ENCODE assay signal across 23 cellular contexts in genomic region chr1:54809496-54810074, GRCh38. TPM values are rescaled to one million over a fixed set of nuclear protein-coding genes. Genes with fewer than 3 reads are reported as not detected.
DNase-seq lines count a peak whose midpoint lies in the region; ATAC-seq, FAIRE-seq and TF ChIP-seq lines count a peak whose summit lies in the region.
"Had no signal": no experiment of that assay in that cellular context is flagged by ENCODE, and none has a peak within 500 bp of the region (broad histone marks: within the 10 kb centered on the region; RNA-seq: fewer than 3 reads in every experiment).

No MANE protein-coding gene starts in this region.

- H3K36me3 ChIP-seq in HepG2 (replicated peaks in 1 of 2; ENCODE audit: control insufficient read depth in 1 of 2, insufficient read depth in 2 of 2, low read length in 2 of 2) (no peaks in the 10 kb centered on the region), right lobe of liver (no peaks in the 10 kb centered on the region), heart right ventricle (no peaks in the 10 kb centered on the region)
- H3K36me3 ChIP-seq: ascending aorta, MG63, vagina had no signal

- peaks cover 2% of the 10 kb centered on the region for H3K27me3 Mint-ChIP-seq in mesothelial cell of epicardium (ENCODE audit: low read depth)
- H3K27me3 Mint-ChIP-seq: activated naive CD8-positive, alpha-beta T cell treated with anti-CD3 and anti-CD28 coated beads, Interleukin-2, amount 10 ng/mL, durations not matched to agents 7 days and 5 days; T-cell had no signal

- no peak overlapping the region for H3K27ac Mint-ChIP-seq in mesothelial cell of epicardium
- H3K27ac Mint-ChIP-seq: activated naive CD8-positive, alpha-beta T cell treated with anti-CD3 and anti-CD28 coated beads, Interleukin-2, amount 10 ng/mL, durations not matched to agents 7 days and 5 days; H9; stimulated activated naive B cell treated with anti-CD40 and anti-IgM and Interleukin-4, amounts not matched to agents 10 μg/mL and 1 μg/mL and 100 μg/mL, for 72 hours; T-cell; WTC11 had no signal

- in situ Hi-C loops in HepG2 (cut with HindIII; ENCODE audit: extremely low pct_ligation_motif_present, low pct_unique_long_range_greater_than_20kb), result loop anchor here (5.0 to 10.0 kb wide), 2 partner anchors 137 to 185 kb away; partner anchors contain the start of gene BSND

- TF ChIP-seq CTCF in HepG2 (CRISPR knock-in tag; IDR thresholded peaks at IDR 0.05), result no peak
- no peak for TF ChIP-seq CTCF in right lobe of liver (IDR thresholded peaks at IDR 0.05)
- no peak for TF ChIP-seq CTCF in GM20000 (IDR thresholded peaks at IDR 0.05; ENCODE audit: extremely low read depth, missing control alignments)
- no peak for TF ChIP-seq CTCF in mesothelial cell of epicardium (IDR thresholded peaks at IDR 0.05; ENCODE audit: unreplicated experiment)
- TF ChIP-seq CTCF in heart right ventricle (IDR thresholded peaks at IDR 0.05), result no peak

- POLR2A ChIA-PET in HepG2 (lab: Yijun Ruan, JAX), result no interaction called here

- CTCF ChIA-PET in HepG2 (lab: Yijun Ruan, JAX; ENCODE audit: low intra/inter-chr PET ratio, low total read pairs), result interaction anchor here (1.5 to 1.6 kb wide), 3 partner anchors 15 to 138 kb away, joined by 4 to 14 read pairs (median 5); no protein-coding TSS in a partner anchor

- H3K4me1 Mint-ChIP-seq in mesothelial cell of epicardium, result no peaks in the 10 kb centered on the region
- H3K4me1 Mint-ChIP-seq: stimulated activated naive B cell treated with anti-CD40 and anti-IgM and Interleukin-4, amounts not matched to agents 10 μg/mL and 1 μg/mL and 100 μg/mL, for 72 hours had no signal

- H2AFZ ChIP-seq in HepG2 (ENCODE audit: low read length), result no peak overlapping the region
- H2AFZ ChIP-seq: parathyroid adenoma had no signal

- no peaks in the 10 kb centered on the region for H3K79me2 ChIP-seq in HepG2 (ENCODE audit: insufficient read depth, low read length)
- H3K79me2 ChIP-seq: parathyroid adenoma had no signal

- H3K9me3 ChIP-seq in HepG2 (ENCODE audit: low read length) (no peaks in the 10 kb centered on the region), right lobe of liver (no peaks in the 10 kb centered on the region), heart right ventricle (no peaks in the 10 kb centered on the region)
- H3K9me3 ChIP-seq: ascending aorta, MG63, mucosa of descending colon, vagina had no signal

- H3K4me2 ChIP-seq in HepG2 (ENCODE audit: low read depth, low read length), result peak overlapping the region; percentile 28; the same call in 1 of the 2 replicates

- H3K27me3 ChIP-seq in HepG2 (ENCODE audit: control insufficient read depth in 1 of 2, insufficient read depth in 2 of 2, low read length in 2 of 2), result peaks cover 0 to 19% of the 10 kb centered on the region in 2 experiments; a peak in 3 of 5 replicates
- H3K27me3 ChIP-seq in right lobe of liver, result no peaks in the 10 kb centered on the region
- H3K27me3 ChIP-seq in heart right ventricle, result peaks cover 0 to 8% (median 0%) of the 10 kb centered on the region in 7 donors
- H3K27me3 ChIP-seq: ascending aorta, MG63, vagina had no signal

- H3K27ac ChIP-seq in HepG2 (ENCODE audit: extremely low read length, insufficient read depth, low read length) (no peak overlapping the region), right lobe of liver (no peak overlapping the region), heart right ventricle (no peak overlapping the region)
- H3K27ac ChIP-seq: ascending aorta, parathyroid adenoma, vagina had no signal

- TF ChIP-seq RAD21 in HepG2 (CRISPR knock-in tag; IDR thresholded peaks at IDR 0.05), result no peak

- no peak for ATAC-seq in HepG2
- ATAC-seq in right lobe of liver, result no peak
- ATAC-seq in heart right ventricle, result no peak

- BruUV-seq in HepG2 (replicated peaks; lab: Mats Ljungman, UMichigan), result no TSS peak

- H3K4me1 ChIP-seq in HepG2 (ENCODE audit: insufficient read depth, low read length), result peaks cover 46% of the 10 kb centered on the region
- peaks cover 0 to 32% (median 9%) of the 10 kb centered on the region in 4 donors for H3K4me1 ChIP-seq in right lobe of liver
- H3K4me1 ChIP-seq in heart right ventricle, result peaks cover 0 to 8% (median 0%) of the 10 kb centered on the region in 9 donors
- H3K4me1 ChIP-seq: ascending aorta, parathyroid adenoma had no signal

- DNase-seq in HepG2 (ENCODE audit: low spot score) (no peak), right lobe of liver (no peak), epidermal melanocyte (ENCODE audit: insufficient read length, low spot score) (peak; percentile 19), posterior vena cava (ENCODE audit: low spot score) (peak; percentile 12), GM20000 (ENCODE audit: low spot score) (no peak), mesothelial cell of epicardium (ENCODE audit: low spot score in 2 of 2, unreplicated experiment in 2 of 2) (no peak), heart right ventricle (no peak)
- no peak for DNase-seq in activated CD4-positive, alpha-beta T cell treated with anti-CD3 and anti-CD28 coated beads for 48 hours
- DNase-seq: NCI-H1417 treated with DMSO at 0.1 percent for 48 hours had no signal

- 1% methylated on average over 3 of the region's 3 CpGs for WGBS in HepG2 (ENCODE audit: low lambda C conversion rate)
- WGBS in right lobe of liver (ENCODE audit: insufficient coverage, low coverage, low lambda C conversion rate, missing lambda C conversion rate), result 37% methylated on average over 3 of the region's 3 CpGs
- 50 to 72% methylated on average over 3 of the region's 3 CpGs for WGBS in heart right ventricle, 2 donors

- intact Hi-C loops in HepG2 (cut with micrococcal nuclease; ENCODE audit: unreplicated experiment), result loop anchor here (1.0 to 2.0 kb wide), 2 partner anchors 17 to 137 kb away; no protein-coding TSS in a partner anchor
- intact Hi-C loops in right lobe of liver (cut with DNase I), result loop anchor here (10.0 kb wide), 2 partner anchors 135 to 315 kb away; no protein-coding TSS in a partner anchor
- intact Hi-C loops in posterior vena cava (cut with DNase I), result loop anchor here (5.0 to 10.0 kb wide), 2 partner anchors 315 to 468 kb away; no protein-coding TSS in a partner anchor
- intact Hi-C loops in heart right ventricle (cut with DNase I), result loop anchor here in 9 of 10 donors (5.0 to 10.0 kb wide), 11 partner anchors 55 to 1332 kb away; no protein-coding TSS in a partner anchor

- no peak for FAIRE-seq in HepG2 (lab: Jason Lieb, UNC)
- FAIRE-seq: G401.6 had no signal

- H3K9me3 Mint-ChIP-seq in mesothelial cell of epicardium, result no peaks in the 10 kb centered on the region
- H3K9me3 Mint-ChIP-seq: activated naive CD8-positive, alpha-beta T cell treated with anti-CD3 and anti-CD28 coated beads, Interleukin-2, amount 10 ng/mL, durations not matched to agents 7 days and 5 days; H9; neural crest cell; stimulated activated naive B cell treated with anti-CD40 and anti-IgM and Interleukin-4, amounts not matched to agents 10 μg/mL and 1 μg/mL and 100 μg/mL, for 72 hours; T-cell; WTC11 had no signal

- TF ChIP-seq POLR2A in HepG2 (IDR thresholded peaks at IDR 0.05; ENCODE audit: insufficient read depth in 1 of 2, low read depth in 2 of 2, low read length in 2 of 2) (no peak), right lobe of liver (IDR thresholded peaks at IDR 0.05) (no peak)

- H4K20me1 ChIP-seq in HepG2 (ENCODE audit: insufficient read depth, low read length), result no peaks in the 10 kb centered on the region

- no peak overlapping the region for H3K9ac ChIP-seq in HepG2 (ENCODE audit: insufficient read depth, low read depth, low read length)
- H3K9ac ChIP-seq: parathyroid adenoma had no signal

- H3K4me3 Mint-ChIP-seq in mesothelial cell of epicardium, result no peak overlapping the region
- H3K4me3 Mint-ChIP-seq: activated naive CD8-positive, alpha-beta T cell treated with anti-CD3 and anti-CD28 coated beads, Interleukin-2, amount 10 ng/mL, durations not matched to agents 7 days and 5 days; H9; neural crest cell; stimulated activated naive B cell treated with anti-CD40 and anti-IgM and Interleukin-4, amounts not matched to agents 10 μg/mL and 1 μg/mL and 100 μg/mL, for 72 hours; T-cell; WTC11 had no signal

- TF ChIP-seq EP300 in HepG2 (IDR thresholded peaks at IDR 0.05; ENCODE audit: low read depth in 2 of 2, low read length in 2 of 2) (no peak), HepG2 (CRISPR knock-in tag; IDR thresholded peaks at IDR 0.05; ENCODE audit: borderline replicate concordance) (no peak)

- H3K36me3 Mint-ChIP-seq in mesothelial cell of epicardium, result no peaks in the 10 kb centered on the region
- H3K36me3 Mint-ChIP-seq: activated naive CD8-positive, alpha-beta T cell treated with anti-CD3 and anti-CD28 coated beads, Interleukin-2, amount 10 ng/mL, durations not matched to agents 7 days and 5 days; stimulated activated naive B cell treated with anti-CD40 and anti-IgM and Interleukin-4, amounts not matched to agents 10 μg/mL and 1 μg/mL and 100 μg/mL, for 72 hours; T-cell; WTC11 had no signal

- H3K4me3 ChIP-seq in HepG2 (replicated peaks in 1 of 3; ENCODE audit: insufficient read depth in 1 of 3, low read depth in 2 of 3, low read length in 3 of 3) (no peak overlapping the region), right lobe of liver (no peak overlapping the region), heart right ventricle (no peak overlapping the region)
- H3K4me3 ChIP-seq: ascending aorta, MG63, mucosa of descending colon, vagina had no signal

RNA-seq across cellular contexts. Expression of gene TTC22, which starts 8.5 kb away (rescaled TPM):
- total RNA-seq in HepG2 (2016; rRNA removed; fragmentation: Illumina TruSeq; extraction: Trizol), result not detected in 2 replicates
- total RNA-seq in HepG2 (2016; cell fraction: cytosol; rRNA removed; fragmentation: Illumina TruSeq; extraction: Trizol; ENCODE audit: low read depth), result not detected in 2 replicates
- total RNA-seq in HepG2 (2016; cell fraction: insoluble cytoplasmic fraction; rRNA removed; fragmentation: Illumina TruSeq; extraction: Trizol), result not detected in 2 replicates
- not detected in 2 replicates for total RNA-seq in HepG2 (2016; cell fraction: membrane; rRNA removed; fragmentation: Illumina TruSeq; extraction: Trizol)
- not detected in 2 replicates for total RNA-seq in HepG2 (2016; cell fraction: nucleus; rRNA removed; fragmentation: Illumina TruSeq; extraction: Trizol)
- polyA plus RNA-seq in HepG2 (2011; rRNA removed), result not detected in 2 replicates
- polyA plus RNA-seq in HepG2 (2011; cell fraction: cytosol; rRNA removed), result not detected in 2 replicates
- polyA plus RNA-seq in HepG2 (2011; cell fraction: nucleus; rRNA removed), result not detected in 2 replicates
- polyA plus RNA-seq in HepG2 (2012), result not detected in 2 replicates
- not detected in 2 replicates for polyA plus RNA-seq in HepG2 (2016; cell fraction: cytosol; fragmentation: Illumina TruSeq; extraction: Trizol; ENCODE audit: low read depth)
- not detected in 2 replicates for polyA plus RNA-seq in HepG2 (2016; cell fraction: insoluble cytoplasmic fraction; fragmentation: Illumina TruSeq; extraction: Trizol; ENCODE audit: low read depth)
- polyA plus RNA-seq in HepG2 (2016; cell fraction: membrane; fragmentation: Illumina TruSeq; extraction: Trizol; ENCODE audit: low read depth), result not detected in 2 replicates
- polyA plus RNA-seq in HepG2 (2016; cell fraction: nucleus; fragmentation: Illumina TruSeq; extraction: Trizol; ENCODE audit: insufficient read depth, low read depth), result not detected in 2 replicates
- polyA minus RNA-seq in HepG2 (2011; rRNA and poly(A)+ RNA removed; ENCODE audit: low replicate concordance), result 0.05 TPM in 1 of 2 replicates, not detected in the other
- polyA minus RNA-seq in HepG2 (2011; cell fraction: cytosol; rRNA and poly(A)+ RNA removed), result 1.1 TPM in 1 of 2 replicates, not detected in the other
- not detected in 2 replicates for polyA minus RNA-seq in HepG2 (2011; cell fraction: nucleus; rRNA and poly(A)+ RNA removed)
- 1 to 10 TPM; 2.7 to 8.9 (median 4.7) TPM for total RNA-seq in right lobe of liver
- under 1 TPM in 1 of 2 donors, not detected in 1; 0.05 TPM for total RNA-seq in posterior vena cava
- 1.2 to 1.6 TPM (median 1.3 TPM) in 3 replicates for total RNA-seq in mesothelial cell of epicardium
- total RNA-seq in heart right ventricle, result 1 to 10 TPM in 1 of 10 donors, under 1 TPM in 4, not detected in 5; 0.13 to 1.0 (median 0.17) TPM
- under 1 TPM; 0.06 to 0.15 TPM for polyA plus RNA-seq in heart right ventricle
- total RNA-seq: ascending aorta, neural crest cell, SK-MEL-5 had no signal
- polyA plus RNA-seq: BJ had no signal

RNA-seq across cellular contexts. Expression of gene PARS2, which starts 45.3 kb away (rescaled TPM):
- total RNA-seq in HepG2 (2016; rRNA removed; fragmentation: Illumina TruSeq; extraction: Trizol), result 4.6 and 5.5 TPM in 2 replicates
- total RNA-seq in HepG2 (2016; cell fraction: cytosol; rRNA removed; fragmentation: Illumina TruSeq; extraction: Trizol; ENCODE audit: low read depth), result 0.88 and 1.0 TPM in 2 replicates
- 5.2 and 6.0 TPM in 2 replicates for total RNA-seq in HepG2 (2016; cell fraction: insoluble cytoplasmic fraction; rRNA removed; fragmentation: Illumina TruSeq; extraction: Trizol)
- 2.7 and 3.2 TPM in 2 replicates for total RNA-seq in HepG2 (2016; cell fraction: membrane; rRNA removed; fragmentation: Illumina TruSeq; extraction: Trizol)
- 2.5 and 3.0 TPM in 2 replicates for total RNA-seq in HepG2 (2016; cell fraction: nucleus; rRNA removed; fragmentation: Illumina TruSeq; extraction: Trizol)
- polyA plus RNA-seq in HepG2 (2011; rRNA removed), result 2.4 and 3.2 TPM in 2 replicates
- 2.9 and 3.2 TPM in 2 replicates for polyA plus RNA-seq in HepG2 (2011; cell fraction: cytosol; rRNA removed)
- 1.8 and 2.3 TPM in 2 replicates for polyA plus RNA-seq in HepG2 (2011; cell fraction: nucleus; rRNA removed)
- polyA plus RNA-seq in HepG2 (2012), result 4.0 and 4.3 TPM in 2 replicates
- polyA plus RNA-seq in HepG2 (2016; cell fraction: cytosol; fragmentation: Illumina TruSeq; extraction: Trizol; ENCODE audit: low read depth), result 0.36 and 0.53 TPM in 2 replicates
- polyA plus RNA-seq in HepG2 (2016; cell fraction: insoluble cytoplasmic fraction; fragmentation: Illumina TruSeq; extraction: Trizol; ENCODE audit: low read depth), result 4.1 and 5.5 TPM in 2 replicates
- polyA plus RNA-seq in HepG2 (2016; cell fraction: membrane; fragmentation: Illumina TruSeq; extraction: Trizol; ENCODE audit: low read depth), result 1.5 TPM in 2 replicates
- polyA plus RNA-seq in HepG2 (2016; cell fraction: nucleus; fragmentation: Illumina TruSeq; extraction: Trizol; ENCODE audit: insufficient read depth, low read depth), result 2.1 and 2.7 TPM in 2 replicates
- polyA minus RNA-seq in HepG2 (2011; rRNA and poly(A)+ RNA removed; ENCODE audit: low replicate concordance), result 10.2 and 10.5 TPM in 2 replicates
- polyA minus RNA-seq in HepG2 (2011; cell fraction: cytosol; rRNA and poly(A)+ RNA removed), result 3.4 and 3.9 TPM in 2 replicates
- 5.3 and 7.2 TPM in 2 replicates for polyA minus RNA-seq in HepG2 (2011; cell fraction: nucleus; rRNA and poly(A)+ RNA removed)
- 1 to 10 TPM; 3.2 to 5.4 (median 4.0) TPM for total RNA-seq in right lobe of liver
- 1 to 10 TPM; 2.3 to 2.8 TPM for total RNA-seq in posterior vena cava
- total RNA-seq in mesothelial cell of epicardium, result 6.4 to 7.7 TPM (median 7.0 TPM) in 3 replicates
- 1 to 10 TPM; 3.7 to 5.6 (median 4.2) TPM for total RNA-seq in heart right ventricle
- polyA plus RNA-seq in heart right ventricle, result 1 to 10 TPM in 1 of 2 donors, under 1 TPM in 1; 0.80 to 3.8 TPM

Comparison
In these comparisons a context has a peak if more than half of its experiments do, and no peak if none do; other contexts are left out.
1. DNase-seq: peak in epidermal melanocyte (single experiment) and posterior vena cava (single experiment); none in HepG2 (single experiment), right lobe of liver (0 of 3), GM20000 (single experiment), activated CD4-positive, alpha-beta T cell treated with anti-CD3 and anti-CD28 coated beads for 48 hours (single experiment), mesothelial cell of epicardium (0 of 2) and heart right ventricle (0 of 2).